17 cellular contexts compared by ENCODE assay signal in genomic region chr17:60639019-60639330, GRCh38.
"Had no signal": no experiment of that assay in that cellular context is flagged by ENCODE, and none has a peak within 500 bp of the region (broad histone marks: within the 10 kb centered on the region; RNA-seq: fewer than 3 reads in every experiment).

No MANE protein-coding gene starts in this region.

- H3K4me3 Mint-ChIP-seq: activated CD4-positive, alpha-beta T cell treated with anti-CD3 and anti-CD28 coated beads, Interleukin-2, amount 10 ng/mL, durations not matched to agents 7 days and 5 days; activated CD8-positive, alpha-beta T cell treated with anti-CD3 and anti-CD28 coated beads, Interleukin-2, amount 10 ng/mL, durations not matched to agents 7 days and 5 days; activated naive CD8-positive, alpha-beta T cell treated with anti-CD3 and anti-CD28 coated beads, Interleukin-2, amount 50 U/mL, for 24 hours; activated T-helper 1 cell treated with anti-CD3 and anti-CD28 coated beads, Interleukin-12 subunit alpha, Interleukin-12 subunit beta, Interleukin-2, Interleukin-4 antibody, amounts not matched to agents 30 ng/mL and 10 ng/mL and 1 ng/mL, durations not matched to agents 14 hours and 24 hours and 36 hours; dendritic cell treated with granulocyte-macrophage colony-stimulating factor and Interleukin-4, amounts not matched to agents 40 ng/mL and 50 ng/mL, for 4 days; immature natural killer cell; naive thymus-derived CD4-positive, alpha-beta T cell; stimulated activated effector memory CD8-positive, alpha-beta T cell treated with anti-CD3 and anti-CD28 coated beads, Interleukin-12 subunit alpha, Interleukin-12 subunit beta, amount 100 ng/mL, for 72 hours; stimulated activated naive CD8-positive, alpha-beta T cell treated with anti-CD3 and anti-CD28 coated beads, Interleukin-15, amount 100 ng/mL, for 72 hours had no signal

- H3K4me2 ChIP-seq: hepatocyte had no signal

- H3K4me3 ChIP-seq: hepatocyte, lung, pancreas, skin epidermis, suprapubic skin, tibial nerve had no signal

- H3K4me1 ChIP-seq: pancreas had no signal

- DNase-seq: activated gamma-delta T cell had no signal

- H3K9me3 ChIP-seq: neutrophil, pancreas, suprapubic skin, tibial nerve had no signal

- H3K27ac ChIP-seq: hepatocyte, neutrophil, pancreas, skin epidermis, suprapubic skin, tibial nerve had no signal

- H3K9me3 Mint-ChIP-seq: activated CD4-positive, alpha-beta T cell treated with anti-CD3 and anti-CD28 coated beads, Interleukin-2, amount 10 ng/mL, durations not matched to agents 7 days and 5 days; activated naive CD8-positive, alpha-beta T cell treated with anti-CD3 and anti-CD28 coated beads, Interleukin-2, amount 50 U/mL, for 24 hours; activated T-helper 1 cell treated with anti-CD3 and anti-CD28 coated beads, Interleukin-12 subunit alpha, Interleukin-12 subunit beta, Interleukin-2, Interleukin-4 antibody, amounts not matched to agents 30 ng/mL and 10 ng/mL and 1 ng/mL, durations not matched to agents 14 hours and 24 hours and 36 hours; dendritic cell treated with granulocyte-macrophage colony-stimulating factor and Interleukin-4, amounts not matched to agents 40 ng/mL and 50 ng/mL, for 4 days; immature natural killer cell; naive thymus-derived CD4-positive, alpha-beta T cell; stimulated activated effector memory CD8-positive, alpha-beta T cell treated with anti-CD3 and anti-CD28 coated beads, Interleukin-12 subunit alpha, Interleukin-12 subunit beta, amount 100 ng/mL, for 72 hours; stimulated activated naive CD8-positive, alpha-beta T cell treated with anti-CD3 and anti-CD28 coated beads, Interleukin-15, amount 100 ng/mL, for 72 hours had no signal

- H3K27ac Mint-ChIP-seq: activated CD4-positive, alpha-beta T cell treated with anti-CD3 and anti-CD28 coated beads, Interleukin-2, amount 10 ng/mL, durations not matched to agents 7 days and 5 days; activated CD8-positive, alpha-beta T cell treated with anti-CD3 and anti-CD28 coated beads, Interleukin-2, amount 10 ng/mL, durations not matched to agents 7 days and 5 days; activated naive CD8-positive, alpha-beta T cell treated with anti-CD3 and anti-CD28 coated beads, Interleukin-2, amount 50 U/mL, for 24 hours; activated T-helper 1 cell treated with anti-CD3 and anti-CD28 coated beads, Interleukin-12 subunit alpha, Interleukin-12 subunit beta, Interleukin-2, Interleukin-4 antibody, amounts not matched to agents 30 ng/mL and 10 ng/mL and 1 ng/mL, durations not matched to agents 14 hours and 24 hours and 36 hours; dendritic cell treated with granulocyte-macrophage colony-stimulating factor and Interleukin-4, amounts not matched to agents 40 ng/mL and 50 ng/mL, for 4 days; stimulated activated effector memory CD8-positive, alpha-beta T cell treated with anti-CD3 and anti-CD28 coated beads, Interleukin-12 subunit alpha, Interleukin-12 subunit beta, amount 100 ng/mL, for 72 hours had no signal

- H2AFZ ChIP-seq: hepatocyte had no signal

- H3K27me3 Mint-ChIP-seq: activated CD4-positive, alpha-beta T cell treated with anti-CD3 and anti-CD28 coated beads, Interleukin-2, amount 10 ng/mL, durations not matched to agents 7 days and 5 days; activated naive CD8-positive, alpha-beta T cell treated with anti-CD3 and anti-CD28 coated beads, Interleukin-2, amount 50 U/mL, for 24 hours; dendritic cell treated with granulocyte-macrophage colony-stimulating factor and Interleukin-4, amounts not matched to agents 40 ng/mL and 50 ng/mL, for 4 days; naive thymus-derived CD4-positive, alpha-beta T cell; stimulated activated naive CD8-positive, alpha-beta T cell treated with anti-CD3 and anti-CD28 coated beads, Interleukin-15, amount 100 ng/mL, for 72 hours had no signal

- H3K27me3 ChIP-seq: hepatocyte, neutrophil, pancreas, suprapubic skin, tibial nerve had no signal
